1 cellular context compared by ENCODE assay signal in the genomic region with DNA sequence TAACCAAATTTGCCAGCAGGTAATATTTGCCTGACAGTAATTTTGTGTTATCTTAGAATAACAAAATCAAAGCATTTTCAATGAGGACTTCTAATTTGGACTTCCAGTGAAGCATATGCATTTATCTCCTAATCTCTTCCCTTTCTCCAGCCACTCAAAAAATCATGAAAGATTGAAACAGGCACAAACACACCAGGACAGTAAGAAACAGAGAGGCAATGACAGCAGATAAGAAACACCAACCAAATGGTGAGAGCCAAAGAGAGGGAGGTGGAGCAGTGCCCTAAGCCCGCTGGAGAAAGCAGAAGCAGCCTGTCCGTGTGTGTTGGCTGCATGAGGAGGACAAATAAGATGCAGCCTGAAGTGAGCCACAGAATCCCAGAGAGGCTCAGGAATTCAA.
A peak's percentile ranks its signal among the peaks of the same experiment; 100 is the strongest.
TF ChIP-seq lines count a peak whose summit lies in the region.

No MANE protein-coding gene starts in this region.

TF ChIP-seq in SK-N-SH, 30 proteins besides CTCF, POLR2A, EP300 and RAD21 (continued from another document):
- TF ChIP-seq, protein P1, sequence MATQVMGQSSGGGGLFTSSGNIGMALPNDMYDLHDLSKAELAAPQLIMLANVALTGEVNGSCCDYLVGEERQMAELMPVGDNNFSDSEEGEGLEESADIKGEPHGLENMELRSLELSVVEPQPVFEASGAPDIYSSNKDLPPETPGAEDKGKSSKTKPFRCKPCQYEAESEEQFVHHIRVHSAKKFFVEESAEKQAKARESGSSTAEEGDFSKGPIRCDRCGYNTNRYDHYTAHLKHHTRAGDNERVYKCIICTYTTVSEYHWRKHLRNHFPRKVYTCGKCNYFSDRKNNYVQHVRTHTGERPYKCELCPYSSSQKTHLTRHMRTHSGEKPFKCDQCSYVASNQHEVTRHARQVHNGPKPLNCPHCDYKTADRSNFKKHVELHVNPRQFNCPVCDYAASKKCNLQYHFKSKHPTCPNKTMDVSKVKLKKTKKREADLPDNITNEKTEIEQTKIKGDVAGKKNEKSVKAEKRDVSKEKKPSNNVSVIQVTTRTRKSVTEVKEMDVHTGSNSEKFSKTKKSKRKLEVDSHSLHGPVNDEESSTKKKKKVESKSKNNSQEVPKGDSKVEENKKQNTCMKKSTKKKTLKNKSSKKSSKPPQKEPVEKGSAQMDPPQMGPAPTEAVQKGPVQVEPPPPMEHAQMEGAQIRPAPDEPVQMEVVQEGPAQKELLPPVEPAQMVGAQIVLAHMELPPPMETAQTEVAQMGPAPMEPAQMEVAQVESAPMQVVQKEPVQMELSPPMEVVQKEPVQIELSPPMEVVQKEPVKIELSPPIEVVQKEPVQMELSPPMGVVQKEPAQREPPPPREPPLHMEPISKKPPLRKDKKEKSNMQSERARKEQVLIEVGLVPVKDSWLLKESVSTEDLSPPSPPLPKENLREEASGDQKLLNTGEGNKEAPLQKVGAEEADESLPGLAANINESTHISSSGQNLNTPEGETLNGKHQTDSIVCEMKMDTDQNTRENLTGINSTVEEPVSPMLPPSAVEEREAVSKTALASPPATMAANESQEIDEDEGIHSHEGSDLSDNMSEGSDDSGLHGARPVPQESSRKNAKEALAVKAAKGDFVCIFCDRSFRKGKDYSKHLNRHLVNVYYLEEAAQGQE (IDR thresholded peaks at IDR 0.05; ENCODE audit: low read depth, low read length): no peak
- no peak for TF ChIP-seq CHD2 (IDR thresholded peaks at IDR 0.05; ENCODE audit: low read length, partially characterized antibody)
- TF ChIP-seq SMC3 (IDR thresholded peaks at IDR 0.05; ENCODE audit: low read depth, low read length): no peak
- no peak for TF ChIP-seq MXI1 (IDR thresholded peaks at IDR 0.05; ENCODE audit: low read depth, low read length)
- TF ChIP-seq ELF1 (IDR thresholded peaks at IDR 0.05): no peak
- TF ChIP-seq FOXJ3 (CRISPR knock-in tag; IDR thresholded peaks at IDR 0.05): peak; percentile 30; the same call in 1 of the 2 replicates
- no peak for TF ChIP-seq GABPA (IDR thresholded peaks at IDR 0.05; ENCODE audit: low read depth)
- TF ChIP-seq POLR2AphosphoS5 (IDR thresholded peaks at IDR 0.05; ENCODE audit: low read depth, low read length): no peak
- no peak for TF ChIP-seq TAF1 (IDR thresholded peaks at IDR 0.05; ENCODE audit: borderline replicate concordance, low read depth, low read length)
- TF ChIP-seq, protein P2, sequence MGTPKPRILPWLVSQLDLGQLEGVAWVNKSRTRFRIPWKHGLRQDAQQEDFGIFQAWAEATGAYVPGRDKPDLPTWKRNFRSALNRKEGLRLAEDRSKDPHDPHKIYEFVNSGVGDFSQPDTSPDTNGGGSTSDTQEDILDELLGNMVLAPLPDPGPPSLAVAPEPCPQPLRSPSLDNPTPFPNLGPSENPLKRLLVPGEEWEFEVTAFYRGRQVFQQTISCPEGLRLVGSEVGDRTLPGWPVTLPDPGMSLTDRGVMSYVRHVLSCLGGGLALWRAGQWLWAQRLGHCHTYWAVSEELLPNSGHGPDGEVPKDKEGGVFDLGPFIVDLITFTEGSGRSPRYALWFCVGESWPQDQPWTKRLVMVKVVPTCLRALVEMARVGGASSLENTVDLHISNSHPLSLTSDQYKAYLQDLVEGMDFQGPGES (IDR thresholded peaks at IDR 0.05; ENCODE audit: low read depth, low read length): no peak
- TF ChIP-seq, protein P3, sequence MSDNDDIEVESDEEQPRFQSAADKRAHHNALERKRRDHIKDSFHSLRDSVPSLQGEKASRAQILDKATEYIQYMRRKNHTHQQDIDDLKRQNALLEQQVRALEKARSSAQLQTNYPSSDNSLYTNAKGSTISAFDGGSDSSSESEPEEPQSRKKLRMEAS (IDR thresholded peaks at IDR 0.05; ENCODE audit: low read depth): no peak
- TF ChIP-seq FOXM1 (IDR thresholded peaks at IDR 0.05; ENCODE audit: low read depth): no peak
- TF ChIP-seq YY1 (IDR thresholded peaks at IDR 0.05; ENCODE audit: low read depth): no peak
- no peak for TF ChIP-seq TCF12 (IDR thresholded peaks at IDR 0.05)
- no peak for TF ChIP-seq NRF1 (IDR thresholded peaks at IDR 0.05; ENCODE audit: low read depth, low read length)
- TF ChIP-seq JUND (IDR thresholded peaks at IDR 0.05): no peak
- TF ChIP-seq MEF2A (IDR thresholded peaks at IDR 0.05; ENCODE audit: borderline replicate concordance, low read depth): no peak
- TF ChIP-seq RFX5 (IDR thresholded peaks at IDR 0.05; ENCODE audit: low read length): no peak
- no peak for TF ChIP-seq RXRA (IDR thresholded peaks at IDR 0.05; ENCODE audit: borderline replicate concordance, low read depth)
- TF ChIP-seq RCOR1 (IDR thresholded peaks at IDR 0.05; ENCODE audit: low read length): peak; percentile 40; the same call in 1 of the 2 replicates
- TF ChIP-seq, protein P4, sequence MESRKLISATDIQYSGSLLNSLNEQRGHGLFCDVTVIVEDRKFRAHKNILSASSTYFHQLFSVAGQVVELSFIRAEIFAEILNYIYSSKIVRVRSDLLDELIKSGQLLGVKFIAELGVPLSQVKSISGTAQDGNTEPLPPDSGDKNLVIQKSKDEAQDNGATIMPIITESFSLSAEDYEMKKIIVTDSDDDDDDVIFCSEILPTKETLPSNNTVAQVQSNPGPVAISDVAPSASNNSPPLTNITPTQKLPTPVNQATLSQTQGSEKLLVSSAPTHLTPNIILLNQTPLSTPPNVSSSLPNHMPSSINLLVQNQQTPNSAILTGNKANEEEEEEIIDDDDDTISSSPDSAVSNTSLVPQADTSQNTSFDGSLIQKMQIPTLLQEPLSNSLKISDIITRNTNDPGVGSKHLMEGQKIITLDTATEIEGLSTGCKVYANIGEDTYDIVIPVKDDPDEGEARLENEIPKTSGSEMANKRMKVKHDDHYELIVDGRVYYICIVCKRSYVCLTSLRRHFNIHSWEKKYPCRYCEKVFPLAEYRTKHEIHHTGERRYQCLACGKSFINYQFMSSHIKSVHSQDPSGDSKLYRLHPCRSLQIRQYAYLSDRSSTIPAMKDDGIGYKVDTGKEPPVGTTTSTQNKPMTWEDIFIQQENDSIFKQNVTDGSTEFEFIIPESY (IDR thresholded peaks at IDR 0.05; ENCODE audit: borderline replicate concordance, low read depth): no peak
